ENCODE assay signal across 16 cellular contexts in genomic region chr4:3644849-3645627, GRCh38.
DNase-seq lines count a peak whose midpoint lies in the region; ATAC-seq and TF ChIP-seq lines count a peak whose summit lies in the region.
"Had no signal": no experiment of that assay in that cellular context is flagged by ENCODE, and none has a peak within 500 bp of the region (broad histone marks: within the 10 kb centered on the region; RNA-seq: fewer than 3 reads in every experiment).

No MANE protein-coding gene starts in this region.

- H3K4me3 ChIP-seq in right cardiac atrium (ENCODE audit: low read length) (no peak overlapping the region), left ventricle myocardium inferior (no peak overlapping the region)
- H3K4me3 ChIP-seq: cardiac muscle cell had no signal

- H3K9me3 ChIP-seq in right cardiac atrium (ENCODE audit: control insufficient read depth, low read length) (no peaks in the 10 kb centered on the region), left ventricle myocardium inferior (replicated peaks) (no peaks in the 10 kb centered on the region)

- H3K4me1 ChIP-seq in right cardiac atrium (ENCODE audit: control insufficient read depth, insufficient read depth, low read length) (no peaks in the 10 kb centered on the region), left ventricle myocardium inferior (no peaks in the 10 kb centered on the region), foreskin keratinocyte (no peaks in the 10 kb centered on the region)

- H3K36me3 ChIP-seq in left ventricle myocardium inferior, result no peaks in the 10 kb centered on the region
- H3K36me3 ChIP-seq: cardiac muscle cell had no signal

- no peak for TF ChIP-seq CTCF in left ventricle myocardium inferior (IDR thresholded peaks at IDR 0.05; ENCODE audit: borderline replicate concordance)
- no peak for TF ChIP-seq CTCF in foreskin keratinocyte (conservative IDR thresholded peaks at IDR 0.05)

- ATAC-seq in right cardiac atrium (no peak), foreskin keratinocyte (peak; percentile 35), HG02610 (IDR thresholded peaks at IDR 0.05; ENCODE audit: unreplicated experiment) (no peak), GM19397 (IDR thresholded peaks at IDR 0.05; ENCODE audit: unreplicated experiment) (no peak)
- ATAC-seq: esophagus mucosa; natural killer cell; stimulated activated memory B cell treated with anti-CD40 and anti-IgM and Interleukin-4, amounts not matched to agents 10 μg/mL and 1 μg/mL and 100 μg/mL, for 72 hours had no signal

- H3K27me3 ChIP-seq in right cardiac atrium (ENCODE audit: control insufficient read depth, insufficient read depth), result no peaks in the 10 kb centered on the region
- H3K27me3 ChIP-seq in left ventricle myocardium inferior (ENCODE audit: low read depth), result peaks cover 97% of the 10 kb centered on the region
- H3K27me3 ChIP-seq in foreskin keratinocyte, result peaks cover 2% of the 10 kb centered on the region
- H3K27me3 ChIP-seq: cardiac muscle cell had no signal

- DNase-seq in right cardiac atrium (peak; percentile 31 to 51 (median 49)), left ventricle myocardium inferior (no peak), NCI-H69 (lab: John Stamatoyannopoulos, UW) (peak; percentile 20), foreskin keratinocyte (no peak), T-helper 1 cell (no peak), AML-193 (lab: John Stamatoyannopoulos, UW) (no peak)
- DNase-seq: CD8-positive, alpha-beta memory T cell; immature natural killer cell; natural killer cell; NCI-H1694; SHP77 had no signal

- intact Hi-C loops in right cardiac atrium (cut with DNase I) (no loop called here), left ventricle myocardium inferior (cut with micrococcal nuclease) (no loop called here)

- 61% methylated on average over 33 of the region's 33 CpGs for WGBS in right cardiac atrium

- H3K27ac ChIP-seq in right cardiac atrium (ENCODE audit: low read length), result no peak overlapping the region
- H3K27ac ChIP-seq in left ventricle myocardium inferior (replicated peaks), result no peak overlapping the region
- H3K27ac ChIP-seq in foreskin keratinocyte, result no peak overlapping the region
- H3K27ac ChIP-seq: cardiac muscle cell had no signal

Comparison
In these comparisons a context has a peak if more than half of its experiments do, and no peak if none do; other contexts are left out.
1. DNase-seq: peak in right cardiac atrium (3 of 3) and NCI-H69 (single experiment); none in left ventricle myocardium inferior (single experiment), foreskin keratinocyte (0 of 2), T-helper 1 cell (0 of 5) and AML-193 (0 of 2).